ENCODE assay signal across 26 cellular contexts in the genomic region with DNA sequence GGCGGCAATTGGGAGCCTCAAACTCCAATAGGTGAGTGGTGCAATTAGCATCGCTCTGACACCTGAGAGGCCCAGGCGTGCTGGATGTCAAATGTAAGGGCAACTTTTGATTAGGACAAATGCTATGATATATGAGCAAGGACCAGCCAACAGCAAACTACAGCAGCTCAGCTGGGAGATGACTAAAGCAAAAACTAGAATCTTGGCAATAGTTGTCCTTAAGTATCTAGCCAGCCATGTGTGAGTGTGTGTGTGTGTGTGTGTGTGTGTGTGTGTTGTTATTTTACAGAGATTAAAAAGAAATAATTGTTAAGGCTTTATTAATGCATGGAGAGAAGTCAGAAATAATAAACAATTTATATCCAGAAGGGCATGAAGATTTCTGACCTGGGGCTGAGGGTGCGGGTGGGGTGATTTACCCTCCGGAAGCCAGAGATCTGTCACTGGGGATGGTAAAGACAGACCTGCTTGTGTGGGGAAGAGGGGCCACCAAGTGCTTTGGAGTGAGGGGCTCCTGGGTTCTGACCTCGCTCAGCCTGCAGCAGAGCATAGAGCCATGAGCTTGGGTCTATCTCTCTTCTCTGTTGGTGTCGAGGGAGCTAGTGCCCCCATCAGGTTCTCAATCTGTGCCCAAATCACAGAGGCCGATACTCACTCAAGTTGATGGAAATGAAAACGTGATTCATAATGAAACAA.
DNase-seq lines count a peak whose midpoint lies in the region; ATAC-seq and TF ChIP-seq lines count a peak whose summit lies in the region.
"Had no signal": no experiment of that assay in that cellular context is flagged by ENCODE, and none has a peak within 500 bp of the region (broad histone marks: within the 10 kb centered on the region; RNA-seq: fewer than 3 reads in every experiment).

No MANE protein-coding gene starts in this region.

- no peaks in the 10 kb centered on the region for H3K4me1 Mint-ChIP-seq in activated CD8-positive, alpha-beta memory T cell treated with anti-CD3 and anti-CD28 coated beads, Interleukin-2, amount 10 ng/mL, durations not matched to agents 7 days and 5 days
- H3K4me1 Mint-ChIP-seq in osteocyte (ENCODE audit: unreplicated experiment) (no peaks in the 10 kb centered on the region), WTC11 (no peaks in the 10 kb centered on the region)
- H3K4me1 Mint-ChIP-seq: CD4-positive, CD25-positive, alpha-beta regulatory T cell had no signal

- CTCF ChIA-PET in activated CD8-positive, alpha-beta memory T cell treated with anti-CD3 and anti-CD28 coated beads, Interleukin-2, amount 10 ng/mL, durations not matched to agents 7 days and 5 days (lab: Charles Lee) = no interaction called here
- CTCF ChIA-PET in WTC11 (lab: Charles Lee) = interaction anchor here (0.5 to 1.0 kb wide), 2 partner anchors 83 to 287 kb away, joined by 3 to 5 read pairs; no protein-coding TSS in a partner anchor

- H3K9me3 Mint-ChIP-seq in activated CD8-positive, alpha-beta memory T cell treated with anti-CD3 and anti-CD28 coated beads, Interleukin-2, amount 10 ng/mL, durations not matched to agents 7 days and 5 days (ENCODE audit: low read depth) = no peaks in the 10 kb centered on the region
- no peaks in the 10 kb centered on the region for H3K9me3 Mint-ChIP-seq in osteocyte (ENCODE audit: unreplicated experiment)
- H3K9me3 Mint-ChIP-seq in WTC11 = peaks cover 16% of the 10 kb centered on the region

- intact Hi-C loops in esophagus muscularis mucosa (cut with DNase I) (no loop called here), aorta (cut with DNase I) (no loop called here)

- H3K27ac Mint-ChIP-seq in activated CD8-positive, alpha-beta memory T cell treated with anti-CD3 and anti-CD28 coated beads, Interleukin-2, amount 10 ng/mL, durations not matched to agents 7 days and 5 days = no peak overlapping the region
- no peak overlapping the region for H3K27ac Mint-ChIP-seq in osteocyte (ENCODE audit: unreplicated experiment)
- H3K27ac Mint-ChIP-seq in WTC11 = no peak overlapping the region
- H3K27ac Mint-ChIP-seq: CD4-positive, CD25-positive, alpha-beta regulatory T cell had no signal

- TF ChIP-seq POLR2A in esophagus muscularis mucosa (IDR thresholded peaks at IDR 0.05; ENCODE audit: low read depth) = no peak

- H3K36me3 ChIP-seq in esophagus muscularis mucosa (no peaks in the 10 kb centered on the region), aorta (ENCODE audit: control insufficient read depth in 1 of 2, insufficient read depth in 2 of 2, low read length in 1 of 2) (no peaks in the 10 kb centered on the region)
- H3K36me3 ChIP-seq: BLaER1 had no signal

- 84% methylated on average over 9 of the region's 9 CpGs for WGBS in esophagus muscularis mucosa
- 82 to 87% methylated on average over 9 of the region's 9 CpGs for WGBS in aorta, 2 donors

- TF ChIP-seq CTCF in esophagus muscularis mucosa (IDR thresholded peaks at IDR 0.05) (no peak), osteocyte (IDR thresholded peaks at IDR 0.05) (no peak), WTC11 (IDR thresholded peaks at IDR 0.05) (no peak)

- peaks cover 0 to 22% (median 0%) of the 10 kb centered on the region in 4 donors for H3K27me3 ChIP-seq in esophagus muscularis mucosa
- H3K27me3 ChIP-seq in aorta (ENCODE audit: control insufficient read depth in 1 of 2, insufficient read depth in 2 of 2, low read length in 1 of 2) = no peaks in the 10 kb centered on the region
- H3K27me3 ChIP-seq: BLaER1 had no signal

- H3K4me1 ChIP-seq in esophagus muscularis mucosa = no peaks in the 10 kb centered on the region
- H3K4me1 ChIP-seq in aorta (ENCODE audit: control insufficient read depth in 1 of 2, insufficient read depth in 2 of 2, low read length in 2 of 2) = no peaks in the 10 kb centered on the region
- H3K4me1 ChIP-seq: BLaER1 had no signal

- TF ChIP-seq EP300 in esophagus muscularis mucosa (IDR thresholded peaks at IDR 0.05) = no peak

- peaks cover 19% of the 10 kb centered on the region for H3K27me3 Mint-ChIP-seq in activated CD8-positive, alpha-beta memory T cell treated with anti-CD3 and anti-CD28 coated beads, Interleukin-2, amount 10 ng/mL, durations not matched to agents 7 days and 5 days
- H3K27me3 Mint-ChIP-seq in osteocyte (ENCODE audit: unreplicated experiment) (peaks cover 23% of the 10 kb centered on the region), WTC11 (ENCODE audit: low read depth) (no peaks in the 10 kb centered on the region; the same call in none of the 2 replicates)

- H3K27ac ChIP-seq in esophagus muscularis mucosa (replicated peaks in 1 of 4) = no peak overlapping the region
- no peak overlapping the region for H3K27ac ChIP-seq in aorta (ENCODE audit: low read depth in 1 of 2, low read length in 2 of 2)
- H3K27ac ChIP-seq: BLaER1, RWPE1 had no signal

- H3K9me3 ChIP-seq in esophagus muscularis mucosa (no peaks in the 10 kb centered on the region), aorta (ENCODE audit: control insufficient read depth, low read length) (no peaks in the 10 kb centered on the region)
- H3K9me3 ChIP-seq: BLaER1 had no signal

- POLR2A ChIA-PET in WTC11 (lab: Charles Lee) = no interaction called here

- H3K4me3 ChIP-seq in esophagus muscularis mucosa = no peak overlapping the region
- no peak overlapping the region for H3K4me3 ChIP-seq in aorta (ENCODE audit: low read length in 2 of 2)
- H3K4me3 ChIP-seq: BLaER1, GM12878 had no signal

- H3K36me3 Mint-ChIP-seq in activated CD8-positive, alpha-beta memory T cell treated with anti-CD3 and anti-CD28 coated beads, Interleukin-2, amount 10 ng/mL, durations not matched to agents 7 days and 5 days = no peaks in the 10 kb centered on the region
- H3K36me3 Mint-ChIP-seq in osteocyte (ENCODE audit: unreplicated experiment) (no peaks in the 10 kb centered on the region), WTC11 (peaks cover 1% of the 10 kb centered on the region; the same call in 1 of the 2 replicates)
- H3K36me3 Mint-ChIP-seq: CD4-positive, CD25-positive, alpha-beta regulatory T cell had no signal

- peak; percentile 21 for DNase-seq in activated CD8-positive, alpha-beta memory T cell treated with anti-CD3 and anti-CD28 coated beads for 24 hours
- DNase-seq in activated CD8-positive, alpha-beta memory T cell treated with anti-CD3 and anti-CD28 coated beads, Interleukin-2, amount 10 ng/mL, durations not matched to agents 7 days and 5 days = no peak
- peak; percentile 31 for DNase-seq in esophagus muscularis mucosa (ENCODE audit: extremely low spot score)
- DNase-seq in osteocyte (ENCODE audit: extremely low spot score, unreplicated experiment) = peak; percentile 42
- no peak for DNase-seq in aorta
- DNase-seq in SKM-1 treated with dmso at 0.1 percent for 144 hours (lab: John Stamatoyannopoulos, UW; ENCODE audit: unreplicated experiment) = no peak
- no peak for DNase-seq in NOMO-1 treated with dmso at 0.1 percent for 144 hours (lab: John Stamatoyannopoulos, UW; ENCODE audit: unreplicated experiment)
- no peak for DNase-seq in WTC11 (ENCODE audit: low spot score)
- DNase-seq: 8988T; ACHN; CD4-positive, CD25-positive, alpha-beta regulatory T cell; DMS53; HCEC 1CT; Karpas-422; NCI-H1092; NCI-H1417 treated with DMSO at 0.1 percent for 48 hours; NCI-H1694 treated with DMSO at 0.1 percent for 48 hours; NCI-H2081; NCI-H2227 treated with DMSO at 0.1 percent for 48 hours; NCI-H526 treated with DMSO at 0.1 percent for 48 hours; SHP77 had no signal

- H3K4me3 Mint-ChIP-seq in activated CD8-positive, alpha-beta memory T cell treated with anti-CD3 and anti-CD28 coated beads, Interleukin-2, amount 10 ng/mL, durations not matched to agents 7 days and 5 days = no peak overlapping the region
- no peak overlapping the region for H3K4me3 Mint-ChIP-seq in osteocyte (ENCODE audit: unreplicated experiment)
- H3K4me3 Mint-ChIP-seq in WTC11 = no peak overlapping the region
- H3K4me3 Mint-ChIP-seq: CD4-positive, CD25-positive, alpha-beta regulatory T cell had no signal

- ATAC-seq in activated CD8-positive, alpha-beta memory T cell treated with anti-CD3 and anti-CD28 coated beads, Interleukin-2, amount 10 ng/mL, durations not matched to agents 7 days and 5 days = no peak
- peak; percentile 67 for ATAC-seq in aorta (ENCODE audit: low FRiP score)
- no peak for ATAC-seq in WTC11
- ATAC-seq: GM12878, HepG2, Panc1 had no signal

TF ChIP-seq in WTC11, 78 proteins besides CTCF, POLR2A, EP300 and RAD21 (continues in another document):
- TF ChIP-seq FOXJ3 (CRISPR knock-in tag; IDR thresholded peaks at IDR 0.05; ENCODE audit: borderline replicate concordance) = no peak
- no peak for TF ChIP-seq ZNF317 (CRISPR knock-in tag; IDR thresholded peaks at IDR 0.05; ENCODE audit: borderline replicate concordance, low read depth)
- no peak for TF ChIP-seq KAT7 (CRISPR knock-in tag; IDR thresholded peaks at IDR 0.05; ENCODE audit: borderline replicate concordance)
- TF ChIP-seq ZNF232 (CRISPR knock-in tag; IDR thresholded peaks at IDR 0.05) = no peak
- TF ChIP-seq FOXK1 (CRISPR knock-in tag; IDR thresholded peaks at IDR 0.05) = no peak
- TF ChIP-seq, protein P1, sequence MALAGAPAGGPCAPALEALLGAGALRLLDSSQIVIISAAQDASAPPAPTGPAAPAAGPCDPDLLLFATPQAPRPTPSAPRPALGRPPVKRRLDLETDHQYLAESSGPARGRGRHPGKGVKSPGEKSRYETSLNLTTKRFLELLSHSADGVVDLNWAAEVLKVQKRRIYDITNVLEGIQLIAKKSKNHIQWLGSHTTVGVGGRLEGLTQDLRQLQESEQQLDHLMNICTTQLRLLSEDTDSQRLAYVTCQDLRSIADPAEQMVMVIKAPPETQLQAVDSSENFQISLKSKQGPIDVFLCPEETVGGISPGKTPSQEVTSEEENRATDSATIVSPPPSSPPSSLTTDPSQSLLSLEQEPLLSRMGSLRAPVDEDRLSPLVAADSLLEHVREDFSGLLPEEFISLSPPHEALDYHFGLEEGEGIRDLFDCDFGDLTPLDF (CRISPR knock-in tag; IDR thresholded peaks at IDR 0.05) = no peak
- TF ChIP-seq, protein P2, sequence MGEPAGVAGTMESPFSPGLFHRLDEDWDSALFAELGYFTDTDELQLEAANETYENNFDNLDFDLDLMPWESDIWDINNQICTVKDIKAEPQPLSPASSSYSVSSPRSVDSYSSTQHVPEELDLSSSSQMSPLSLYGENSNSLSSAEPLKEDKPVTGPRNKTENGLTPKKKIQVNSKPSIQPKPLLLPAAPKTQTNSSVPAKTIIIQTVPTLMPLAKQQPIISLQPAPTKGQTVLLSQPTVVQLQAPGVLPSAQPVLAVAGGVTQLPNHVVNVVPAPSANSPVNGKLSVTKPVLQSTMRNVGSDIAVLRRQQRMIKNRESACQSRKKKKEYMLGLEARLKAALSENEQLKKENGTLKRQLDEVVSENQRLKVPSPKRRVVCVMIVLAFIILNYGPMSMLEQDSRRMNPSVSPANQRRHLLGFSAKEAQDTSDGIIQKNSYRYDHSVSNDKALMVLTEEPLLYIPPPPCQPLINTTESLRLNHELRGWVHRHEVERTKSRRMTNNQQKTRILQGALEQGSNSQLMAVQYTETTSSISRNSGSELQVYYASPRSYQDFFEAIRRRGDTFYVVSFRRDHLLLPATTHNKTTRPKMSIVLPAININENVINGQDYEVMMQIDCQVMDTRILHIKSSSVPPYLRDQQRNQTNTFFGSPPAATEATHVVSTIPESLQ (CRISPR knock-in tag; IDR thresholded peaks at IDR 0.05) = no peak

Comparison
In these comparisons a context has a peak if more than half of its experiments do, and no peak if none do; other contexts are left out.
1. DNase-seq: peak in activated CD8-positive, alpha-beta memory T cell treated with anti-CD3 and anti-CD28 coated beads for 24 hours (single experiment), esophagus muscularis mucosa (single experiment) and osteocyte (single experiment); none in activated CD8-positive, alpha-beta memory T cell treated with anti-CD3 and anti-CD28 coated beads, Interleukin-2, amount 10 ng/mL, durations not matched to agents 7 days and 5 days (single experiment), aorta (0 of 2), SKM-1 treated with dmso at 0.1 percent for 144 hours (single experiment), NOMO-1 treated with dmso at 0.1 percent for 144 hours (single experiment) and WTC11 (single experiment).